In genomic region chr17:15651001-15651582, GRCh38 we compare ENCODE assay signal across 8 cellular contexts. TPM values are rescaled to one million over a fixed set of nuclear protein-coding genes. Genes with fewer than 3 reads are reported as not detected.
DNase-seq lines count a peak whose midpoint lies in the region; ATAC-seq and TF ChIP-seq lines count a peak whose summit lies in the region.

No MANE protein-coding gene starts in this region.

- TF ChIP-seq CTCF in GM06990 (IDR thresholded peaks at IDR 0.05; ENCODE audit: insufficient read depth, low read length, poor library complexity, severe bottlenecking) (no peak), Panc1 (IDR thresholded peaks at IDR 0.05) (no peak), fibroblast of pulmonary artery (IDR thresholded peaks at IDR 0.05; ENCODE audit: low read length, missing control alignments) (no peak)

- DNase-seq in GM06990 (ENCODE audit: extremely low read depth, insufficient read length) (peak; percentile 7), Panc1 (ENCODE audit: low read depth, low spot score) (peak; percentile 33), fibroblast of pulmonary artery (ENCODE audit: low read depth) (no peak), sciatic nerve (ENCODE audit: low spot score) (no peak), SKM-1 (lab: John Stamatoyannopoulos, UW; ENCODE audit: unreplicated experiment) (no peak), NCI-H1436 (lab: John Stamatoyannopoulos, UW) (no peak)
- DNase-seq in activated CD8-positive, alpha-beta memory T cell treated with anti-CD3 and anti-CD28 coated beads, Interleukin-2, amount 50 U/mL, for 4 hours, result no peak

- peaks cover 16% of the 10 kb centered on the region for H3K4me1 ChIP-seq in Panc1 (ENCODE audit: control insufficient read depth, insufficient read depth, low read length)

- H3K9me3 ChIP-seq in Panc1 (ENCODE audit: control insufficient read depth, insufficient read depth, low read depth, low read length), result no peaks in the 10 kb centered on the region

- in situ Hi-C loops in Panc1 (cut with HindIII; ENCODE audit: low pct_unique_long_range_greater_than_20kb, low sequenced_read_pairs), result no loop called here

- POLR2A ChIA-PET in Panc1 (lab: Charles Lee), result interaction anchor here (0.6 to 0.7 kb wide), 2 partner anchors 302 to 621 kb away, joined by 3 to 5 read pairs; no protein-coding TSS in a partner anchor

- CTCF ChIA-PET in Panc1 (lab: Charles Lee), result no interaction called here

- H3K4me3 ChIP-seq in GM06990 (replicated peaks; ENCODE audit: low read depth, low read length) (no peak overlapping the region), Panc1 (ENCODE audit: low read depth in 2 of 2, low read length in 2 of 2) (peak overlapping the region; percentile 57 to 71), fibroblast of pulmonary artery (replicated peaks; ENCODE audit: low read depth, low read length) (peak overlapping the region; percentile 75)

- peak overlapping the region; percentile 85 for H3K27ac ChIP-seq in Panc1 (ENCODE audit: low read length)

- peak; percentile 28 for ATAC-seq in Panc1
- ATAC-seq in sciatic nerve, result peak; percentile 4
- no peak for ATAC-seq in HG02973 (IDR thresholded peaks at IDR 0.05; ENCODE audit: unreplicated experiment)

- intact Hi-C loops in Panc1 (cut with micrococcal nuclease; ENCODE audit: unreplicated experiment) (no loop called here), sciatic nerve (cut with DNase I) (no loop called here)

- BruUV-seq in Panc1 (replicated peaks; lab: Mats Ljungman, UMichigan), result TSS peak; percentile 64

- H3K27me3 ChIP-seq in GM06990 (replicated peaks; ENCODE audit: control insufficient read depth, insufficient read depth, low read length) (no peaks in the 10 kb centered on the region), Panc1 (ENCODE audit: control insufficient read depth, insufficient read depth, low read length) (no peaks in the 10 kb centered on the region)

- H3K36me3 ChIP-seq in GM06990 (ENCODE audit: control insufficient read depth, insufficient read depth, low read length), result no peaks in the 10 kb centered on the region
- no peaks in the 10 kb centered on the region for H3K36me3 ChIP-seq in Panc1 (ENCODE audit: control insufficient read depth, insufficient read depth, low read length)

RNA-seq across cellular contexts. Expression of gene FBXW10B, which starts 31.6 kb away (rescaled TPM):
- 0.54 TPM for total RNA-seq in Panc1 (2021; ENCODE audit: unreplicated experiment)
- 0.67 TPM for polyA plus RNA-seq in Panc1 (2012; ENCODE audit: insufficient read length)
- 0.94 TPM for total RNA-seq in sciatic nerve

RNA-seq across cellular contexts. Expression of gene TRIM16, which starts 33.0 kb away (rescaled TPM):
- total RNA-seq in Panc1 (2021; ENCODE audit: unreplicated experiment) (31.7 TPM), sciatic nerve (17.3 TPM)
- 31.3 TPM for polyA plus RNA-seq in Panc1 (2012; ENCODE audit: insufficient read length)

RNA-seq across cellular contexts. Expression of gene ZNF286A, which starts 48.5 kb away (rescaled TPM):
- total RNA-seq in Panc1 (2021; ENCODE audit: unreplicated experiment), result 25.5 TPM
- 10.1 TPM for polyA plus RNA-seq in Panc1 (2012; ENCODE audit: insufficient read length)
- total RNA-seq in sciatic nerve, result 20.1 TPM

Comparison
In these comparisons a context has a peak if more than half of its experiments do, and no peak if none do; other contexts are left out.
1. DNase-seq: peak in GM06990 (single experiment) and Panc1 (single experiment); none in fibroblast of pulmonary artery (single experiment), sciatic nerve (single experiment), SKM-1 (single experiment), activated CD8-positive, alpha-beta memory T cell treated with anti-CD3 and anti-CD28 coated beads, Interleukin-2, amount 50 U/mL, for 4 hours (single experiment) and NCI-H1436 (single experiment).